In the genomic region with DNA sequence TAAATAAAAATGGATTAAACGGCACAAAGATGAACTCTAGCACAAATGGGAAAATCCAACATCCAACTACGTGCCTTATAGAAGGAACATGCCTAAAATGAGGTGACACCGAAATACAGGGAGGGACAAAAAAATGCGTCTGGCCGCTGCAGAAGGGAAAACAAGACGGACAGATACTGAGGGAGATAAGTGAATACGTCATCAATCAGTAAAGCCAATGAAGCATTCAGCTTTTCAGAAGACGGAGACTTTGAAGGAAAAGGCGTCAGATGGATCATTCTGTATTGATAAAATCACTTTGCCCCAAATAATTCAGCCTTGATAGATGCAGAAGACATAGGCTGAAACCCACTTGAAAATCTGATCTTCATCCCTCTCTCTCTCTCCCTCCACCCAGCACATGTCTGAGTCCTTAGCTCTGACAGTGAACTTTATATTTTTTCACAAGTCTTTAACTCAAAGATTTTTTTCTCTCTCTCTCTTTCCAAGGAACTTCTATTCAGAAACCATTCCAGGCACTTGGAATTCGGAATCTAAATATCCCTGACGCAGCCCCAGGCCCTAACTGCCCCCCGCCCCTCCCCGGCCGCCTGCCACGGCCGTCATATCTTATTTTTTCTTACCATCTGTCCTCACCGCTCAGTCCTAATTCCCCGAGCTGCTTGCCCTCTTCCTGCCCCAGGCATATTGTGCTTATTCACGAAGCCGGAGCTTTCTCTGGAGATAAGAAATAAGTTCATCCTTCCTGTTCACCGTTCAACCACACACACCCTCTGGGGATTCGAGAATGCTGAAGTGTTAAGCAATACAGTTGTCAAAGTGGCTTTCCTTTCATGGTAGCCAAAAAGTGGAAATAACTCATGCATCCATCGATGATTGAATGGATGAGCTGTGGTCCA, we compare ENCODE assay signal across 1 cellular context.
A peak's percentile ranks its signal among the peaks of the same experiment; 100 is the strongest.
TF ChIP-seq lines count a peak whose summit lies in the region.

No MANE protein-coding gene starts in this region.

TF ChIP-seq in K562, 482 proteins besides CTCF, POLR2A, EP300 and RAD21 (continued from another document and continues in another):
- TF ChIP-seq, protein P1, sequence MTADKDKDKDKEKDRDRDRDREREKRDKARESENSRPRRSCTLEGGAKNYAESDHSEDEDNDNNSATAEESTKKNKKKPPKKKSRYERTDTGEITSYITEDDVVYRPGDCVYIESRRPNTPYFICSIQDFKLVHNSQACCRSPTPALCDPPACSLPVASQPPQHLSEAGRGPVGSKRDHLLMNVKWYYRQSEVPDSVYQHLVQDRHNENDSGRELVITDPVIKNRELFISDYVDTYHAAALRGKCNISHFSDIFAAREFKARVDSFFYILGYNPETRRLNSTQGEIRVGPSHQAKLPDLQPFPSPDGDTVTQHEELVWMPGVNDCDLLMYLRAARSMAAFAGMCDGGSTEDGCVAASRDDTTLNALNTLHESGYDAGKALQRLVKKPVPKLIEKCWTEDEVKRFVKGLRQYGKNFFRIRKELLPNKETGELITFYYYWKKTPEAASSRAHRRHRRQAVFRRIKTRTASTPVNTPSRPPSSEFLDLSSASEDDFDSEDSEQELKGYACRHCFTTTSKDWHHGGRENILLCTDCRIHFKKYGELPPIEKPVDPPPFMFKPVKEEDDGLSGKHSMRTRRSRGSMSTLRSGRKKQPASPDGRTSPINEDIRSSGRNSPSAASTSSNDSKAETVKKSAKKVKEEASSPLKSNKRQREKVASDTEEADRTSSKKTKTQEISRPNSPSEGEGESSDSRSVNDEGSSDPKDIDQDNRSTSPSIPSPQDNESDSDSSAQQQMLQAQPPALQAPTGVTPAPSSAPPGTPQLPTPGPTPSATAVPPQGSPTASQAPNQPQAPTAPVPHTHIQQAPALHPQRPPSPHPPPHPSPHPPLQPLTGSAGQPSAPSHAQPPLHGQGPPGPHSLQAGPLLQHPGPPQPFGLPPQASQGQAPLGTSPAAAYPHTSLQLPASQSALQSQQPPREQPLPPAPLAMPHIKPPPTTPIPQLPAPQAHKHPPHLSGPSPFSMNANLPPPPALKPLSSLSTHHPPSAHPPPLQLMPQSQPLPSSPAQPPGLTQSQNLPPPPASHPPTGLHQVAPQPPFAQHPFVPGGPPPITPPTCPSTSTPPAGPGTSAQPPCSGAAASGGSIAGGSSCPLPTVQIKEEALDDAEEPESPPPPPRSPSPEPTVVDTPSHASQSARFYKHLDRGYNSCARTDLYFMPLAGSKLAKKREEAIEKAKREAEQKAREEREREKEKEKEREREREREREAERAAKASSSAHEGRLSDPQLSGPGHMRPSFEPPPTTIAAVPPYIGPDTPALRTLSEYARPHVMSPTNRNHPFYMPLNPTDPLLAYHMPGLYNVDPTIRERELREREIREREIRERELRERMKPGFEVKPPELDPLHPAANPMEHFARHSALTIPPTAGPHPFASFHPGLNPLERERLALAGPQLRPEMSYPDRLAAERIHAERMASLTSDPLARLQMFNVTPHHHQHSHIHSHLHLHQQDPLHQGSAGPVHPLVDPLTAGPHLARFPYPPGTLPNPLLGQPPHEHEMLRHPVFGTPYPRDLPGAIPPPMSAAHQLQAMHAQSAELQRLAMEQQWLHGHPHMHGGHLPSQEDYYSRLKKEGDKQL (CRISPR knock-in tag; IDR thresholded peaks at IDR 0.05; ENCODE audit: borderline replicate concordance): no peak
- TF ChIP-seq JUND (IDR thresholded peaks at IDR 0.05; ENCODE audit: borderline replicate concordance, low read depth, low read length): peak; percentile 28; the same call in 1 of the 2 replicates
- TF ChIP-seq JUND (tag; IDR thresholded peaks at IDR 0.05; ENCODE audit: borderline replicate concordance, low read depth, low read length): no peak; the same call in 1 of the 3 replicates
- peak; percentile 83; the same call in 1 of the 2 replicates for TF ChIP-seq LEF1 (IDR thresholded peaks at IDR 0.05)
- peak; percentile 73 for TF ChIP-seq ATF3 (IDR thresholded peaks at IDR 0.05)
- TF ChIP-seq ATF3 (CRISPR knock-in tag; conservative IDR thresholded peaks at IDR 0.05): no peak
- TF ChIP-seq PML (IDR thresholded peaks at IDR 0.05; ENCODE audit: low read length): peak; percentile 50; the same call in 1 of the 2 replicates
- no peak for TF ChIP-seq BRD4 (IDR thresholded peaks at IDR 0.05)
- TF ChIP-seq CC2D1A (IDR thresholded peaks at IDR 0.05): no peak
- TF ChIP-seq TEAD4 (IDR thresholded peaks at IDR 0.05; ENCODE audit: low read length): peak; percentile 88
- TF ChIP-seq TEAD4 (CRISPR knock-in tag; IDR thresholded peaks at IDR 0.05; ENCODE audit: borderline replicate concordance): no peak
- peak; percentile 96 for TF ChIP-seq ARID1B (IDR thresholded peaks at IDR 0.05)
- TF ChIP-seq ZNF589 (CRISPR knock-in tag; IDR thresholded peaks at IDR 0.05; ENCODE audit: low read depth): no peak
- TF ChIP-seq ZNF639 (CRISPR knock-in tag; conservative IDR thresholded peaks at IDR 0.05 in 1 of 2, IDR thresholded peaks at IDR 0.05 in 1 of 2): peak in 1 of 2 experiments; percentile 54; a peak in 1 of 4 replicates
- no peak for TF ChIP-seq THRB (CRISPR knock-in tag; conservative IDR thresholded peaks at IDR 0.05)
- no peak for TF ChIP-seq SUPT5H (IDR thresholded peaks at IDR 0.05)
- peak; percentile 64 for TF ChIP-seq CREM (IDR thresholded peaks at IDR 0.05; ENCODE audit: low read depth)
- peak; percentile 84 for TF ChIP-seq ETV5 (CRISPR knock-in tag; IDR thresholded peaks at IDR 0.05; ENCODE audit: low read depth)
- peak; percentile 64 for TF ChIP-seq MEIS2 (IDR thresholded peaks at IDR 0.05; ENCODE audit: partially characterized antibody)
- no peak for TF ChIP-seq DACH1 (IDR thresholded peaks at IDR 0.05; ENCODE audit: partially characterized antibody)
- TF ChIP-seq ZBTB11 (CRISPR knock-in tag; IDR thresholded peaks at IDR 0.05): 0 out of 6 replicates have a peak, but pooled peaks of 1 of the 3 experiments have one; percentile 37
- no peak for TF ChIP-seq THAP12 (CRISPR knock-in tag; IDR thresholded peaks at IDR 0.05)
- peak; percentile 67; the same call in 1 of the 2 replicates for TF ChIP-seq FOXM1 (IDR thresholded peaks at IDR 0.05; ENCODE audit: low read depth)
- no peak for TF ChIP-seq FOXM1 (CRISPR knock-in tag; IDR thresholded peaks at IDR 0.05; ENCODE audit: low read depth)
- TF ChIP-seq ATF1 (CRISPR knock-in tag; IDR thresholded peaks at IDR 0.05): no peak
- peak; percentile 86 for TF ChIP-seq ATF1 (tag; IDR thresholded peaks at IDR 0.05)
- 0 out of 2 replicates have a peak, but pooled peaks have one; percentile 6 for TF ChIP-seq ARID3A (IDR thresholded peaks at IDR 0.05; ENCODE audit: borderline replicate concordance, low read depth, low read length)
- TF ChIP-seq TRIM24 (IDR thresholded peaks at IDR 0.05): peak; percentile 82 to 83
- peak; percentile 30; the same call in 1 of the 2 replicates for TF ChIP-seq DMBX1 (CRISPR knock-in tag; IDR thresholded peaks at IDR 0.05; ENCODE audit: borderline replicate concordance)
- TF ChIP-seq L3MBTL2 (IDR thresholded peaks at IDR 0.05): peak; percentile 79
- TF ChIP-seq PTBP1 (IDR thresholded peaks at IDR 0.05; ENCODE audit: low read depth, low read length): no peak
- TF ChIP-seq CTBP1 (IDR thresholded peaks at IDR 0.05; ENCODE audit: borderline replicate concordance): peak; percentile 66; the same call in 1 of the 2 replicates
- no peak for TF ChIP-seq ZNF699 (CRISPR knock-in tag; IDR thresholded peaks at IDR 0.05; ENCODE audit: insufficient replicate concordance)
- 0 out of 4 replicates have a peak, but pooled peaks of 1 of the 2 experiments have one; percentile 8 for TF ChIP-seq SRF (CRISPR knock-in tag; IDR thresholded peaks at IDR 0.05)
- TF ChIP-seq ATF7 (IDR thresholded peaks at IDR 0.05): peak; percentile 88
- no peak for TF ChIP-seq ILF3 (IDR thresholded peaks at IDR 0.05; ENCODE audit: borderline replicate concordance)
- TF ChIP-seq, protein P2, sequence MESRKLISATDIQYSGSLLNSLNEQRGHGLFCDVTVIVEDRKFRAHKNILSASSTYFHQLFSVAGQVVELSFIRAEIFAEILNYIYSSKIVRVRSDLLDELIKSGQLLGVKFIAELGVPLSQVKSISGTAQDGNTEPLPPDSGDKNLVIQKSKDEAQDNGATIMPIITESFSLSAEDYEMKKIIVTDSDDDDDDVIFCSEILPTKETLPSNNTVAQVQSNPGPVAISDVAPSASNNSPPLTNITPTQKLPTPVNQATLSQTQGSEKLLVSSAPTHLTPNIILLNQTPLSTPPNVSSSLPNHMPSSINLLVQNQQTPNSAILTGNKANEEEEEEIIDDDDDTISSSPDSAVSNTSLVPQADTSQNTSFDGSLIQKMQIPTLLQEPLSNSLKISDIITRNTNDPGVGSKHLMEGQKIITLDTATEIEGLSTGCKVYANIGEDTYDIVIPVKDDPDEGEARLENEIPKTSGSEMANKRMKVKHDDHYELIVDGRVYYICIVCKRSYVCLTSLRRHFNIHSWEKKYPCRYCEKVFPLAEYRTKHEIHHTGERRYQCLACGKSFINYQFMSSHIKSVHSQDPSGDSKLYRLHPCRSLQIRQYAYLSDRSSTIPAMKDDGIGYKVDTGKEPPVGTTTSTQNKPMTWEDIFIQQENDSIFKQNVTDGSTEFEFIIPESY (CRISPR knock-in tag; IDR thresholded peaks at IDR 0.05): no peak
- TF ChIP-seq ZC3H4 (CRISPR knock-in tag; IDR thresholded peaks at IDR 0.05; ENCODE audit: borderline replicate concordance): no peak
- TF ChIP-seq MYNN (IDR thresholded peaks at IDR 0.05): 0 out of 2 replicates have a peak, but pooled peaks have one; percentile 25
- no peak for TF ChIP-seq MYNN (CRISPR knock-in tag; IDR thresholded peaks at IDR 0.05)
